25 cellular contexts compared by ENCODE assay signal in genomic region chr16:86477642-86478041, GRCh38. TPM values are rescaled to one million over a fixed set of nuclear protein-coding genes. Genes with fewer than 3 reads are reported as not detected.
DNase-seq lines count a peak whose midpoint lies in the region; ATAC-seq and TF ChIP-seq lines count a peak whose summit lies in the region.
"Had no signal": no experiment of that assay in that cellular context is flagged by ENCODE, and none has a peak within 500 bp of the region (broad histone marks: within the 10 kb centered on the region; RNA-seq: fewer than 3 reads in every experiment).

No MANE protein-coding gene starts in this region.

- H3K27me3 ChIP-seq in upper lobe of right lung: no peaks in the 10 kb centered on the region
- H3K27me3 ChIP-seq: upper lobe of left lung had no signal

- H3K4me1 ChIP-seq in HEK293 (ENCODE audit: control insufficient read depth, insufficient read depth, low read length) (no peaks in the 10 kb centered on the region), upper lobe of right lung (peaks cover 13% of the 10 kb centered on the region)
- H3K4me1 ChIP-seq: gastrocnemius medialis, parathyroid adenoma had no signal

- ATAC-seq in upper lobe of right lung: peak; percentile 40
- ATAC-seq in HG02885 (IDR thresholded peaks at IDR 0.05; ENCODE audit: poor library complexity, unreplicated experiment): no peak
- ATAC-seq: gastrocnemius medialis had no signal

- POLR2A ChIA-PET in HEK293 (lab: Yijun Ruan, JAX): no interaction called here

- TF ChIP-seq CTCF in HEK293 (tag by site-specific recombination; IDR thresholded peaks at IDR 0.05): no peak
- TF ChIP-seq CTCF in choroid plexus epithelial cell (conservative IDR thresholded peaks at IDR 0.05; ENCODE audit: low read depth, low read length): no peak
- no peak for TF ChIP-seq CTCF in fibroblast of villous mesenchyme (IDR thresholded peaks at IDR 0.05; ENCODE audit: insufficient read depth, low read depth, low read length)
- no peak for TF ChIP-seq CTCF in upper lobe of right lung (IDR thresholded peaks at IDR 0.05)

- H3K9me3 ChIP-seq in HEK293 (ENCODE audit: control insufficient read depth, insufficient read depth, low read depth, low read length) (no peaks in the 10 kb centered on the region), upper lobe of right lung (no peaks in the 10 kb centered on the region)
- H3K9me3 ChIP-seq: gastrocnemius medialis, upper lobe of left lung had no signal

- H3K36me3 ChIP-seq in HEK293 (ENCODE audit: control insufficient read depth in 2 of 2, insufficient read depth in 1 of 2, low read length in 2 of 2) (no peaks in the 10 kb centered on the region), upper lobe of right lung (no peaks in the 10 kb centered on the region)
- H3K36me3 ChIP-seq: gastrocnemius medialis, neural progenitor cell had no signal

- intact Hi-C loops in upper lobe of right lung (cut with DNase I): no loop called here

- H3K4me3 ChIP-seq in HEK293 (ENCODE audit: low read depth, low read length) (no peak overlapping the region), choroid plexus epithelial cell (ENCODE audit: low read depth, low read length) (no peak overlapping the region), fibroblast of villous mesenchyme (ENCODE audit: low read depth, low read length) (no peak overlapping the region), upper lobe of right lung (no peak overlapping the region)
- H3K4me3 ChIP-seq: dorsolateral prefrontal cortex, gastrocnemius medialis, neural progenitor cell, upper lobe of left lung had no signal

- no peak overlapping the region for H3K27ac ChIP-seq in HEK293 (ENCODE audit: extremely low read depth, low read depth, low read length)
- no peak overlapping the region for H3K27ac ChIP-seq in upper lobe of right lung
- H3K27ac ChIP-seq: gastrocnemius medialis, neural progenitor cell, parathyroid adenoma had no signal

- DNase-seq in choroid plexus epithelial cell (ENCODE audit: low read depth) (peak; percentile 44), fibroblast of villous mesenchyme (ENCODE audit: low read depth) (peak; percentile 71), upper lobe of right lung (no peak), medulla oblongata (ENCODE audit: extremely low spot score) (no peak)
- DNase-seq in stimulated activated CD4-positive, alpha-beta T cell treated with anti-CD3 and anti-CD28 coated beads, Interleukin-12 subunit alpha, Interleukin-12 subunit beta, amount 100 ng/mL, for 4 hours: no peak
- DNase-seq: activated naive CD4-positive, alpha-beta T cell treated with anti-CD3 and anti-CD28 coated beads, Interleukin-2, amount 10 ng/mL, durations not matched to agents 7 days and 5 days; dorsolateral prefrontal cortex; gastrocnemius medialis; hippocampal formation; left colon; mammary epithelial cell; NCI-H1105; NCI-H1930; NCI-H526; SHP77 treated with DMSO at 0.1 percent for 48 hours; stimulated activated CD4-positive, alpha-beta T cell treated with anti-CD3 and anti-CD28 coated beads, Interleukin-2, amount 100 ng/mL, for 48 hours; SW 1271; upper lobe of left lung had no signal

- CTCF ChIA-PET in HEK293 (lab: Yijun Ruan, JAX): interaction anchor here (0.8 to 2.8 kb wide), 3 partner anchors 40 to 225 kb away, joined by 3 to 13 read pairs (median 4); no protein-coding TSS in a partner anchor

TF ChIP-seq in HEK293, 187 proteins besides CTCF, POLR2A, EP300 and RAD21:
- 0 out of 2 replicates have a peak, but pooled peaks have one; percentile 48 for TF ChIP-seq ZNF768 (tag by site-specific recombination; IDR thresholded peaks at IDR 0.05)
- TF ChIP-seq SALL2 (tag by site-specific recombination; IDR thresholded peaks at IDR 0.05; ENCODE audit: borderline replicate concordance): no peak
- no peak for TF ChIP-seq ZNF19 (tag by site-specific recombination; IDR thresholded peaks at IDR 0.05; ENCODE audit: low read depth)

RNA-seq across cellular contexts. Expression of gene FOXF1, which starts 32.7 kb away (rescaled TPM):
- total RNA-seq in fibroblast of villous mesenchyme: 5.2 and 10.3 TPM in 2 replicates
- 46.4 TPM for total RNA-seq in upper lobe of right lung
- total RNA-seq: activated T-helper 1 cell treated with anti-CD3 and anti-CD28 coated beads, Interleukin-12 subunit alpha, Interleukin-12 subunit beta, Interleukin-2, Interleukin-4 antibody, amounts not matched to agents 30 ng/mL and 10 ng/mL and 1 ng/mL, durations not matched to agents 14 hours and 24 hours and 36 hours; H1; mammary epithelial cell; WTC11 had no signal

Comparison
In these comparisons a context has a peak if more than half of its experiments do, and no peak if none do; other contexts are left out.
1. DNase-seq: peak in choroid plexus epithelial cell (single experiment) and fibroblast of villous mesenchyme (single experiment); none in upper lobe of right lung (single experiment), stimulated activated CD4-positive, alpha-beta T cell treated with anti-CD3 and anti-CD28 coated beads, Interleukin-12 subunit alpha, Interleukin-12 subunit beta, amount 100 ng/mL, for 4 hours (single experiment) and medulla oblongata (single experiment).